In genomic region chr19:47600246-47601179, GRCh38 we compare ENCODE assay signal across 8 cellular contexts. TPM values are rescaled to one million over a fixed set of nuclear protein-coding genes. Genes with fewer than 3 reads are reported as not detected.
A peak's percentile ranks its signal among the peaks of the same experiment; 100 is the strongest.
DNase-seq lines count a peak whose midpoint lies in the region; ATAC-seq, FAIRE-seq and TF ChIP-seq lines count a peak whose summit lies in the region.

No MANE protein-coding gene starts in this region.

- H3K27ac ChIP-seq in right atrium auricular region: peak overlapping the region; percentile 80 to 89
- H3K27ac ChIP-seq in psoas muscle: peak overlapping the region; percentile 88

- TF ChIP-seq CTCF in right atrium auricular region (IDR thresholded peaks at IDR 0.05) (no peak), psoas muscle (IDR thresholded peaks at IDR 0.05) (no peak)

- peak overlapping the region; percentile 46 to 65 for H3K4me3 ChIP-seq in right atrium auricular region
- peak overlapping the region; percentile 76 for H3K4me3 ChIP-seq in psoas muscle

- H3K27me3 ChIP-seq in right atrium auricular region: no peaks in the 10 kb centered on the region
- no peaks in the 10 kb centered on the region for H3K27me3 ChIP-seq in psoas muscle (ENCODE audit: insufficient read depth in 3 of 3, low read length in 2 of 3)

- H3K27ac Mint-ChIP-seq in T-helper 17 cell: peak overlapping the region; percentile 91

- DNase-seq in NCI-H1694 treated with DMSO at 0.1 percent for 48 hours (lab: John Stamatoyannopoulos, UW) (peak; percentile 97), T-helper 17 cell (peak; percentile 96 to 99 (median 99)), anterior cingulate cortex (lab: John Stamatoyannopoulos, UW) (peak; percentile 90 to 100 (median 99)), right atrium auricular region (ENCODE audit: low spot score) (peak; percentile 100), psoas muscle (peak; percentile 100), urothelium cell line (ENCODE audit: low spot score) (peak; percentile 99)

- peak; percentile 75 for ATAC-seq in GM18499 (IDR thresholded peaks at IDR 0.05; ENCODE audit: insufficient read depth, unreplicated experiment)
- ATAC-seq in HG02938 (IDR thresholded peaks at IDR 0.05; ENCODE audit: unreplicated experiment): peak; percentile 94
- peak; percentile 98 for ATAC-seq in T-helper 17 cell
- peak; percentile 95 to 98 (median 96) for ATAC-seq in psoas muscle

- no peaks in the 10 kb centered on the region for H3K27me3 Mint-ChIP-seq in T-helper 17 cell

- no peaks in the 10 kb centered on the region for H3K36me3 Mint-ChIP-seq in T-helper 17 cell (ENCODE audit: low read depth)

- H3K4me1 Mint-ChIP-seq in T-helper 17 cell: peaks cover 12% of the 10 kb centered on the region

- H3K4me3 Mint-ChIP-seq in T-helper 17 cell: peak overlapping the region; percentile 89

- H3K36me3 ChIP-seq in right atrium auricular region: no peaks in the 10 kb centered on the region
- H3K36me3 ChIP-seq in psoas muscle (ENCODE audit: insufficient read depth in 1 of 2, low read depth in 1 of 2): no peaks in the 10 kb centered on the region

- WGBS in psoas muscle, 3 donors: 4 to 5% (median 5%) methylated on average over 64 to 77 of the region's 77 CpGs

- FAIRE-seq in urothelium cell line (lab: Jason Lieb, UNC): peak; percentile 81

- peaks cover 0 to 24% of the 10 kb centered on the region in 2 donors for H3K4me1 ChIP-seq in right atrium auricular region
- peaks cover 16% of the 10 kb centered on the region for H3K4me1 ChIP-seq in psoas muscle

- intact Hi-C loops in psoas muscle (cut with DNase I): loop anchor here in 1 of 2 donors (5.0 kb wide), 2 partner anchors 88 to 97 kb away; no protein-coding TSS in a partner anchor

- H3K9me3 ChIP-seq in T-helper 17 cell (ENCODE audit: control insufficient read depth, low read length, poor library complexity, severe bottlenecking): no peaks in the 10 kb centered on the region
- no peaks in the 10 kb centered on the region for H3K9me3 ChIP-seq in right atrium auricular region
- no peaks in the 10 kb centered on the region for H3K9me3 ChIP-seq in psoas muscle

RNA-seq across cellular contexts. Expression of gene BICRA, which starts 8.4 kb away (rescaled TPM):
- total RNA-seq in T-helper 17 cell (10 to 100 TPM; 32.1 to 34.8 TPM), right atrium auricular region (10 to 100 TPM in 1 of 2 donors, 1 to 10 TPM in 1; 7.0 to 12.6 TPM), psoas muscle (10 to 100 TPM in 3 of 4 donors, 1 to 10 TPM in 1; 9.6 to 22.4 (median 13.7) TPM)
- 1 to 10 TPM; 3.1 to 9.9 (median 4.9) TPM for polyA plus RNA-seq in psoas muscle

RNA-seq across cellular contexts. Expression of gene ZNF541, which starts 27.6 kb away (rescaled TPM):
- total RNA-seq in T-helper 17 cell (under 1 TPM; 0.65 to 0.99 TPM), right atrium auricular region (under 1 TPM in 1 of 2 donors, not detected in 1; 0.20 TPM), psoas muscle (under 1 TPM; 0.13 to 0.73 (median 0.32) TPM)
- under 1 TPM; 0.06 to 0.42 (median 0.08) TPM for polyA plus RNA-seq in psoas muscle

Comparison
In these comparisons a context has a peak if more than half of its experiments do, and no peak if none do; other contexts are left out.
1. Peak in every context shown above with its lines: DNase-seq, ATAC-seq, H3K4me3 ChIP-seq and H3K27ac ChIP-seq.